Comparison of ENCODE assay signal across 8 cellular contexts in genomic region chr2:88802031-88802430, GRCh38.
A peak's percentile ranks its signal among the peaks of the same experiment; 100 is the strongest.
DNase-seq lines count a peak whose midpoint lies in the region; TF ChIP-seq lines count a peak whose summit lies in the region.
"Not testable (repeated sequence)": the region's sequence is repeated elsewhere in the genome, so short reads cannot be mapped to it uniquely, and the experiment has no call there.

No MANE protein-coding gene starts in this region.

- peak; percentile 45 for DNase-seq in A172 (ENCODE audit: low spot score)
- peak; percentile 9 for DNase-seq in GM23248
- peak; percentile 73 for DNase-seq in NCI-H226
- DNase-seq in SK-N-SH, result not testable (repeated sequence)
- peak; percentile 5 for DNase-seq in choroid plexus epithelial cell (ENCODE audit: low read depth)
- peak; percentile 17 for DNase-seq in glomerular visceral epithelial cell (ENCODE audit: extremely low spot score)
- peak; percentile 61 for DNase-seq in mesendoderm
- DNase-seq in retina, result peak; percentile 51

- H3K56ac ChIP-seq in mesendoderm (ENCODE audit: low read length), result not testable (repeated sequence)

- not testable (repeated sequence) for H3K79me2 ChIP-seq in GM23248 (ENCODE audit: insufficient read depth); SK-N-SH (ENCODE audit: insufficient read depth); mesendoderm (ENCODE audit: control insufficient read depth, insufficient read depth, low read length)

- H3F3A ChIP-seq in GM23248 (ENCODE audit: insufficient read depth); SK-N-SH (replicated peaks; ENCODE audit: insufficient read depth): not testable (repeated sequence)

- not testable (repeated sequence) for H3K4me3 ChIP-seq in GM23248; SK-N-SH (ENCODE audit: low read depth in 2 of 2, low read length in 1 of 2); choroid plexus epithelial cell (ENCODE audit: low read depth, low read length); mesendoderm (ENCODE audit: low read length)

- H3K4ac ChIP-seq in mesendoderm (ENCODE audit: low read depth, low read length), result not testable (repeated sequence)

- TF ChIP-seq CTCF in SK-N-SH (IDR thresholded peaks at IDR 0.05); choroid plexus epithelial cell (conservative IDR thresholded peaks at IDR 0.05; ENCODE audit: low read depth, low read length): not testable (repeated sequence)

- not testable (repeated sequence) for H3K9me2 ChIP-seq in GM23248 (ENCODE audit: insufficient read depth); SK-N-SH

- TF ChIP-seq RAD21 in SK-N-SH (IDR thresholded peaks at IDR 0.05; ENCODE audit: low read length), result not testable (repeated sequence)

- H3K79me1 ChIP-seq in mesendoderm (ENCODE audit: low read length), result not testable (repeated sequence)

- POLR2A ChIA-PET in SK-N-SH (lab: Yijun Ruan, JAX), result not testable (repeated sequence)

- not testable (repeated sequence) for TF ChIP-seq EP300 in SK-N-SH (IDR thresholded peaks at IDR 0.05; ENCODE audit: borderline replicate concordance in 1 of 2, low read depth in 1 of 2, low read length in 1 of 2)

- not testable (repeated sequence) for H3K18ac ChIP-seq in mesendoderm (ENCODE audit: low read length)

- not testable (repeated sequence) for H3K27me3 ChIP-seq in GM23248 (replicated peaks; ENCODE audit: insufficient read depth); SK-N-SH (ENCODE audit: insufficient read depth); mesendoderm (ENCODE audit: insufficient read depth, low read length, poor library complexity)

- H4K20me1 ChIP-seq in GM23248 (ENCODE audit: insufficient read depth); SK-N-SH (ENCODE audit: insufficient read depth): not testable (repeated sequence)

- H3K4me1 ChIP-seq in GM23248 (ENCODE audit: insufficient read depth); SK-N-SH (ENCODE audit: control insufficient read depth in 1 of 2, insufficient read depth in 2 of 2, low read depth in 1 of 2, low read length in 1 of 2); mesendoderm (ENCODE audit: control insufficient read depth, low read depth, low read length): not testable (repeated sequence)

- H2AFZ ChIP-seq in GM23248; SK-N-SH (ENCODE audit: low read depth): not testable (repeated sequence)

- not testable (repeated sequence) for H2BK5ac ChIP-seq in mesendoderm (ENCODE audit: low read length)

- CTCF ChIA-PET in SK-N-SH (lab: Yijun Ruan, JAX), result not testable (repeated sequence)

- not testable (repeated sequence) for H3K23ac ChIP-seq in mesendoderm (ENCODE audit: low read length)

- H4K5ac ChIP-seq in mesendoderm (ENCODE audit: low read length), result not testable (repeated sequence)

- not testable (repeated sequence) for H2AK5ac ChIP-seq in mesendoderm (ENCODE audit: low read length)

- not testable (repeated sequence) for H3K27ac ChIP-seq in GM23248; SK-N-SH (ENCODE audit: low read depth in 2 of 2, low read length in 1 of 2); mesendoderm (ENCODE audit: low read depth, low read length)

- H3K4me2 ChIP-seq in GM23248 (ENCODE audit: unreplicated experiment); SK-N-SH; mesendoderm (ENCODE audit: low read length): not testable (repeated sequence)

- H3K9ac ChIP-seq in GM23248; SK-N-SH; mesendoderm (ENCODE audit: low read length): not testable (repeated sequence)

- not testable (repeated sequence) for H4K8ac ChIP-seq in mesendoderm (ENCODE audit: low read depth, low read length)

- not testable (repeated sequence) for H3K36me3 ChIP-seq in GM23248 (ENCODE audit: low read depth); SK-N-SH (replicated peaks in 1 of 2; ENCODE audit: control insufficient read depth in 1 of 2, insufficient read depth in 2 of 2, low read length in 1 of 2); mesendoderm (ENCODE audit: control insufficient read depth, insufficient read depth, low read length)

- in situ Hi-C loops in GM23248 (cut with MboI), result not testable (repeated sequence)

- H2BK120ac ChIP-seq in mesendoderm (ENCODE audit: low read depth, low read length), result not testable (repeated sequence)

- not testable (repeated sequence) for H2BK15ac ChIP-seq in mesendoderm (replicated peaks; ENCODE audit: low read depth)

- 0% methylated on average over 2 of the region's 2 CpGs for WGBS in GM23248 (ENCODE audit: low coverage in 1 of 2, low lambda C conversion rate in 2 of 2, missing lambda C conversion rate in 2 of 2), 2 experiments
- WGBS in SK-N-SH (ENCODE audit: low lambda C conversion rate), result 0% methylated on average over 2 of the region's 2 CpGs
- no CpG with 5 or more reads among the region's 2 CpGs for WGBS in mesendoderm (ENCODE audit: extremely low coverage, insufficient coverage, low lambda C conversion rate)

- not testable (repeated sequence) for H3K9me3 ChIP-seq in GM23248 (ENCODE audit: low read depth); SK-N-SH

TF ChIP-seq in SK-N-SH, 30 proteins besides CTCF, POLR2A, EP300 and RAD21:
- peak; percentile 21; the same call in 1 of the 2 replicates for TF ChIP-seq PBX3 (IDR thresholded peaks at IDR 0.05)
